18 cellular contexts compared by ENCODE assay signal in genomic region chr2:109156052-109156451, GRCh38. TPM values are rescaled to one million over a fixed set of nuclear protein-coding genes. Genes with fewer than 3 reads are reported as not detected.
DNase-seq lines count a peak whose midpoint lies in the region; ATAC-seq and TF ChIP-seq lines count a peak whose summit lies in the region.
"Had no signal": no experiment of that assay in that cellular context is flagged by ENCODE, and none has a peak within 500 bp of the region (broad histone marks: within the 10 kb centered on the region; RNA-seq: fewer than 3 reads in every experiment).

No MANE protein-coding gene starts in this region.

- intact Hi-C loops in Right ventricle myocardium superior (cut with DNase I), result no loop called here

- H3K36me3 Mint-ChIP-seq in chondrocyte (ENCODE audit: low read depth) (no peaks in the 10 kb centered on the region), neural progenitor cell (no peaks in the 10 kb centered on the region)
- H3K36me3 Mint-ChIP-seq: CD8-positive, alpha-beta memory T cell had no signal

- no peaks in the 10 kb centered on the region for H3F3A ChIP-seq in neural progenitor cell (ENCODE audit: low read depth)

- no peak overlapping the region for H3K9ac ChIP-seq in neural progenitor cell
- H3K9ac ChIP-seq: KMS-11 had no signal

- H3K4me3 ChIP-seq in right atrium auricular region (no peak overlapping the region), neural progenitor cell (no peak overlapping the region)

- H3K36me3 ChIP-seq in right atrium auricular region (no peaks in the 10 kb centered on the region), neural progenitor cell (no peaks in the 10 kb centered on the region)

- H3K79me2 ChIP-seq in neural progenitor cell (ENCODE audit: low read depth), result no peaks in the 10 kb centered on the region

- peak overlapping the region; percentile 43 for H3K4me2 ChIP-seq in neural progenitor cell
- H3K4me2 ChIP-seq: KMS-11 had no signal

- TF ChIP-seq CTCF in right atrium auricular region (IDR thresholded peaks at IDR 0.05), result no peak
- TF ChIP-seq CTCF in chondrocyte (IDR thresholded peaks at IDR 0.05), result no peak
- TF ChIP-seq CTCF in neural progenitor cell (IDR thresholded peaks at IDR 0.05), result no peak

- DNase-seq in Right ventricle myocardium superior (no peak), right atrium auricular region (ENCODE audit: low spot score) (no peak), chondrocyte (ENCODE audit: low spot score) (no peak), neural progenitor cell (ENCODE audit: low spot score) (no peak), cerebellar cortex (ENCODE audit: low spot score) (no peak), cerebellum (ENCODE audit: low spot score) (no peak)
- DNase-seq: CD8-positive, alpha-beta memory T cell; EL; GOT3; NCI-H187; NCI-H526; PC-3; RPMI8226; SIG-M5 had no signal

- peak; percentile 16 for ATAC-seq in Right ventricle myocardium superior (ENCODE audit: poor library complexity)
- ATAC-seq in HG03280 (IDR thresholded peaks at IDR 0.05; ENCODE audit: unreplicated experiment), result no peak
- ATAC-seq in HG03108 (IDR thresholded peaks at IDR 0.05; ENCODE audit: unreplicated experiment), result no peak
- ATAC-seq: HCT116, PC-3 had no signal

- H3K9me3 Mint-ChIP-seq in chondrocyte (ENCODE audit: low read depth) (no peaks in the 10 kb centered on the region), neural progenitor cell (no peaks in the 10 kb centered on the region)
- H3K9me3 Mint-ChIP-seq: CD8-positive, alpha-beta memory T cell had no signal

- peaks cover 0 to 15% of the 10 kb centered on the region in 2 donors for H3K4me1 ChIP-seq in right atrium auricular region
- H3K4me1 ChIP-seq in neural progenitor cell, result peaks cover 12% of the 10 kb centered on the region

- no peaks in the 10 kb centered on the region for H3K9me3 ChIP-seq in right atrium auricular region
- no peaks in the 10 kb centered on the region for H3K9me3 ChIP-seq in neural progenitor cell (ENCODE audit: low read depth)

- no peak overlapping the region for H3K4me3 Mint-ChIP-seq in chondrocyte (ENCODE audit: unreplicated experiment)
- H3K4me3 Mint-ChIP-seq in neural progenitor cell, result peak overlapping the region; percentile 73
- H3K4me3 Mint-ChIP-seq: CD8-positive, alpha-beta memory T cell had no signal

- peaks cover 88% of the 10 kb centered on the region for H3K4me1 Mint-ChIP-seq in chondrocyte (ENCODE audit: low read depth)
- H3K4me1 Mint-ChIP-seq in neural progenitor cell, result peaks cover 66% of the 10 kb centered on the region

- H3K27ac ChIP-seq in right atrium auricular region (no peak overlapping the region), neural progenitor cell (no peak overlapping the region)
- H3K27ac ChIP-seq: KMS-11 had no signal

- H3K27ac Mint-ChIP-seq in chondrocyte (ENCODE audit: unreplicated experiment), result peak overlapping the region; percentile 66
- H3K27ac Mint-ChIP-seq in neural progenitor cell, result peak overlapping the region; percentile 89

- no peaks in the 10 kb centered on the region for H4K20me1 ChIP-seq in neural progenitor cell (ENCODE audit: low read depth)

- peak overlapping the region; percentile 84 for H2AFZ ChIP-seq in neural progenitor cell (replicated peaks)

- H3K27me3 ChIP-seq in right atrium auricular region, result no peaks in the 10 kb centered on the region
- no peaks in the 10 kb centered on the region for H3K27me3 ChIP-seq in neural progenitor cell

- H3K27me3 Mint-ChIP-seq in chondrocyte (ENCODE audit: low read depth) (no peaks in the 10 kb centered on the region), neural progenitor cell (ENCODE audit: insufficient read depth, low read depth) (no peaks in the 10 kb centered on the region)

RNA-seq across cellular contexts. Expression of gene SH3RF3, which starts 27.0 kb away (rescaled TPM):
- total RNA-seq in Right ventricle myocardium superior, result 6.6 TPM
- total RNA-seq in right atrium auricular region, result 1 to 10 TPM; 8.0 to 8.8 TPM
- total RNA-seq in chondrocyte, result 58.8 to 66.2 TPM (median 59.5 TPM) in 3 replicates
- total RNA-seq in neural progenitor cell (ENCODE audit: low replicate concordance), result 0.28 TPM in 2 replicates
- 3.5 TPM for total RNA-seq in cerebellum
